Comparison of ENCODE assay signal across 1 cellular context in the genomic region with DNA sequence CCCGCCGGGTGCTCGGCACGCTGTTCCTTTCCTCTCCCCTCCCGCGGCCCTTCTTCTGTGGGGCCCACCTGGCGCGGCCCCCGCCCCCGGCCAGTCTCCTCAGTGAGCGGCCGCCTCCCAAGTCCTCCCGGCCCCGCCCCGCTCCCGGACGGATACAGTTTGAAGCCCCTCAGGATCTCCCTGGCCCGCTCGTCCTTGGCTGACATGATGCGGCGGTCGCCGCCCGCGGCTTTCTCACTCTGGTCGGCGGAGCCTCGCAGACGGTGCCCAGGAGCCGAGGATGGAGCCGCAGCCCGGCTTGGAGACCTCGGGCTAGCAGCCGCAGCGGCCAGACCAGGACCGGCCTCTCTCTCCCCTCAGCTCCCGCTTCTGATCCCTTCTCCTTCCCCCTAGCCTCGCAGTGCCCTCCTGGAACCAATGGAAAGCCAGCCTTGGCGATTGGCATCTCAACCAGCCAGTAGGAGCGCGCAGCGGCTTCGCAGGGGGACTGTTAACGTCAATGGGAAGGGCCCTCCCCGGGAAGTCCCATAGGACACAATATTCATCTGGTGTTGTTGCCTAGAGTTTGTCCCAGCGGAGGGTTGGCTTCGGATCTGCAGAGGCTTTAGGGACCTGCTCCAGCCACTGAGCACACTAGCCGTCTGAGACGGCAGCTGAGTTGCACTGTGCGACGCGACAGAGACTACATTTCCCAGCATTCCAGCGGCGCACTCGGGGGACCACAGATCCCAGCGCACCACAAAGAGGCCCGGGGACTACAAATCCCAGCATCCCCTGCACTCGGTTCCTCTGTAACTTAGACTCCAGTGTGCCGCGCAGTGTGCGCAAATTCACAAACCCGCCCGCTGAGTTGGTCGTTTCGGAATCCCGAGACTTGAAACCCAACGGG.
TF ChIP-seq lines count a peak whose summit lies in the region.

Gene PDE6D, minus strand, starts transcription at position 374 of the 889 bp plus-strand sequence. Its CDS starts 168 bp downstream, at position 206.

TF ChIP-seq in WTC11, 78 proteins besides CTCF, POLR2A, EP300 and RAD21 (continued from another document):
- TF ChIP-seq ARID4B (CRISPR knock-in tag; IDR thresholded peaks at IDR 0.05; ENCODE audit: borderline replicate concordance): peak; percentile 66; the same call in 1 of the 2 replicates
- no peak for TF ChIP-seq ZNF121 (CRISPR knock-in tag; IDR thresholded peaks at IDR 0.05)
- TF ChIP-seq GABPB1 (CRISPR knock-in tag; IDR thresholded peaks at IDR 0.05): peak; percentile 57; the same call in 1 of the 2 replicates
- TF ChIP-seq, protein P1, sequence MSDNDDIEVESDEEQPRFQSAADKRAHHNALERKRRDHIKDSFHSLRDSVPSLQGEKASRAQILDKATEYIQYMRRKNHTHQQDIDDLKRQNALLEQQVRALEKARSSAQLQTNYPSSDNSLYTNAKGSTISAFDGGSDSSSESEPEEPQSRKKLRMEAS (CRISPR knock-in tag; IDR thresholded peaks at IDR 0.05): peak; percentile 53; the same call in 1 of the 2 replicates
- TF ChIP-seq USF2 (CRISPR knock-in tag; IDR thresholded peaks at IDR 0.05): peak; percentile 6; the same call in 1 of the 2 replicates
- no peak for TF ChIP-seq SMAD4 (CRISPR knock-in tag; IDR thresholded peaks at IDR 0.05)
- 0 out of 2 replicates have a peak, but pooled peaks have one; percentile 39 for TF ChIP-seq ETV6 (CRISPR knock-in tag; IDR thresholded peaks at IDR 0.05)
- TF ChIP-seq TP53 (CRISPR knock-in tag; IDR thresholded peaks at IDR 0.05): no peak
- 0 out of 2 replicates have a peak, but pooled peaks have one; percentile 33 for TF ChIP-seq ZNF232 (CRISPR knock-in tag; IDR thresholded peaks at IDR 0.05)
- TF ChIP-seq USF1 (CRISPR knock-in tag; IDR thresholded peaks at IDR 0.05): 0 out of 2 replicates have a peak, but pooled peaks have one; percentile 11
- TF ChIP-seq TEAD4 (CRISPR knock-in tag; IDR thresholded peaks at IDR 0.05): no peak
- 0 out of 2 replicates have a peak, but pooled peaks have one; percentile 22 for TF ChIP-seq ZNF281 (CRISPR knock-in tag; IDR thresholded peaks at IDR 0.05)
- no peak for TF ChIP-seq ATF6 (CRISPR knock-in tag; IDR thresholded peaks at IDR 0.05)
- peak; percentile 80 for TF ChIP-seq SP1 (CRISPR knock-in tag; conservative IDR thresholded peaks at IDR 0.05)
- TF ChIP-seq FOXK1 (CRISPR knock-in tag; IDR thresholded peaks at IDR 0.05): 0 out of 2 replicates have a peak, but pooled peaks have one; percentile 12
- 0 out of 2 replicates have a peak, but pooled peaks have one; percentile 20 for TF ChIP-seq MYBL2 (CRISPR knock-in tag; IDR thresholded peaks at IDR 0.05)
- TF ChIP-seq ZNF671 (CRISPR knock-in tag; IDR thresholded peaks at IDR 0.05): no peak
- 0 out of 2 replicates have a peak, but pooled peaks have one; percentile 26 for TF ChIP-seq FOXP4 (CRISPR knock-in tag; IDR thresholded peaks at IDR 0.05)
